Comparison of ENCODE assay signal across 14 cellular contexts in the genomic region with DNA sequence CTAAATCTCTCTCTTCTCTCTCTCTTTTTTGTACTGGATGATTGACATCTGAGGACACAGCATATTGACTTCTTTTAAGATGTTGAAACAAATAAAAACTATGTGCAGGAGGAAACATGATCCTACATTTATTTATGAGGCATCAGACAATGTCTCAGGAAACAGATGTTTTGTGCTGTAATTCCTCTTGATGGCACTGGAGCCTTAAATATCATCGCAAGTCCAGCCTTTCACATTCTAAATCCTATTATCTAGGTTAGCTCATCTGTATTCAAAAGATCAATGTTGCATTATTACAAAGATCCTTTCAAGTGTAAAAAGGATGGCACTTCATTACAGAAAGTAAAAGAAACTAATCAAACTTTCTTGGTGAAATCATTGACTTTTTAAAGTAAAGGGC.
DNase-seq lines count a peak whose midpoint lies in the region; ATAC-seq and TF ChIP-seq lines count a peak whose summit lies in the region.
"Had no signal": no experiment of that assay in that cellular context is flagged by ENCODE, and none has a peak within 500 bp of the region (broad histone marks: within the 10 kb centered on the region; RNA-seq: fewer than 3 reads in every experiment).

No MANE protein-coding gene starts in this region.

- H3T11ph ChIP-seq in H9 (ENCODE audit: low read length), result no peak overlapping the region

- H3K4me3 ChIP-seq in AG04449 (ENCODE audit: low read depth, low read length), result no peak overlapping the region
- no peak overlapping the region for H3K4me3 ChIP-seq in fibroblast of pulmonary artery (replicated peaks; ENCODE audit: low read depth, low read length)
- no peak overlapping the region for H3K4me3 ChIP-seq in upper lobe of right lung
- H3K4me3 ChIP-seq: spleen, stomach had no signal

- CTCF ChIA-PET in AG04449 (lab: Yijun Ruan, JAX), result interaction anchor here (0.9 to 13.3 kb wide), 9 partner anchors 125 to 1642 kb away, joined by 3 to 152 read pairs (median 6); no protein-coding TSS in a partner anchor

- no peaks in the 10 kb centered on the region for H3K36me3 ChIP-seq in upper lobe of right lung
- H3K36me3 ChIP-seq: spleen, stomach had no signal

- no peak overlapping the region for H2AK5ac ChIP-seq in H9 (ENCODE audit: insufficient read length, low read length)

- no peak overlapping the region for H3K27ac ChIP-seq in H9 (ENCODE audit: insufficient read length, low read depth, low read length)
- no peak overlapping the region for H3K27ac ChIP-seq in upper lobe of right lung
- H3K27ac ChIP-seq: spleen, stomach had no signal

- no peak overlapping the region for H3K23ac ChIP-seq in H9 (ENCODE audit: insufficient read length, low read depth, low read length)

- H3K79me2 ChIP-seq in H9 (ENCODE audit: insufficient read depth, low read length), result no peaks in the 10 kb centered on the region

- no peak overlapping the region for H3K4ac ChIP-seq in H9 (ENCODE audit: low read depth, low read length)

- peaks cover 10% of the 10 kb centered on the region for H3K23me2 ChIP-seq in H9 (ENCODE audit: insufficient read length, low read depth, low read length, poor library complexity, severe bottlenecking)

- peaks cover 46 to 47% of the 10 kb centered on the region in 2 experiments for H3K4me1 Mint-ChIP-seq in H9
- H3K4me1 Mint-ChIP-seq in stimulated activated memory B cell treated with anti-CD40 and anti-IgM and Interleukin-4, amounts not matched to agents 10 μg/mL and 1 μg/mL and 100 μg/mL, for 72 hours, result peaks cover 23% of the 10 kb centered on the region

- no peak overlapping the region for H3K56ac ChIP-seq in H9 (ENCODE audit: insufficient read length, low read depth, low read length)

- no peak overlapping the region for H2BK15ac ChIP-seq in H9 (ENCODE audit: low read depth, low read length)

- no peak overlapping the region for H2AFZ ChIP-seq in H9 (ENCODE audit: low read length)

- DNase-seq in AG04449 (ENCODE audit: low read depth, low spot score), result no peak
- no peak for DNase-seq in H9
- DNase-seq in RKO (ENCODE audit: low spot score), result peak; percentile 5
- peak; percentile 57 for DNase-seq in fibroblast of pulmonary artery (ENCODE audit: low read depth)
- DNase-seq in activated CD8-positive, alpha-beta memory T cell treated with anti-CD3 and anti-CD28 coated beads, Interleukin-2, amount 50 U/mL, for 48 hours, result no peak
- no peak for DNase-seq in upper lobe of right lung
- DNase-seq: Karpas-422, left ventricle myocardium superior, spleen, stomach, T-cell had no signal

- no peaks in the 10 kb centered on the region for H3K36me3 Mint-ChIP-seq in H9 (ENCODE audit: insufficient read depth in 1 of 3, low read depth in 3 of 3)
- H3K36me3 Mint-ChIP-seq in stimulated activated memory B cell treated with anti-CD40 and anti-IgM and Interleukin-4, amounts not matched to agents 10 μg/mL and 1 μg/mL and 100 μg/mL, for 72 hours, result no peaks in the 10 kb centered on the region
- H3K36me3 Mint-ChIP-seq: T-cell had no signal

- H4K91ac ChIP-seq in H9 (ENCODE audit: insufficient read length, low read depth, low read length), result no peak overlapping the region

- H3K9ac ChIP-seq in H9 (ENCODE audit: extremely low read depth, insufficient read length, low read length), result no peak overlapping the region

- POLR2A ChIA-PET in AG04449 (lab: Yijun Ruan, JAX), result no interaction called here

- H3K9me3 ChIP-seq in H9 (ENCODE audit: control insufficient read depth, low read depth, low read length) (no peaks in the 10 kb centered on the region), upper lobe of right lung (no peaks in the 10 kb centered on the region)
- H3K9me3 ChIP-seq: spleen, stomach had no signal

- H3K9me3 Mint-ChIP-seq in H9, result no peaks in the 10 kb centered on the region
- no peaks in the 10 kb centered on the region for H3K9me3 Mint-ChIP-seq in stimulated activated memory B cell treated with anti-CD40 and anti-IgM and Interleukin-4, amounts not matched to agents 10 μg/mL and 1 μg/mL and 100 μg/mL, for 72 hours
- H3K9me3 Mint-ChIP-seq: dendritic cell treated with granulocyte-macrophage colony-stimulating factor and Interleukin-4, amounts not matched to agents 40 ng/mL and 50 ng/mL, for 4 days; T-cell had no signal

- ATAC-seq in HG03378 (IDR thresholded peaks at IDR 0.05; ENCODE audit: unreplicated experiment) (no peak), upper lobe of right lung (no peak)
- no peak for ATAC-seq in stimulated activated memory B cell treated with anti-CD40 and anti-IgM and Interleukin-4, amounts not matched to agents 10 μg/mL and 1 μg/mL and 100 μg/mL, for 72 hours
- ATAC-seq: left ventricle myocardium superior, T-cell had no signal

- no peak overlapping the region for H3K4me2 ChIP-seq in H9 (ENCODE audit: insufficient read depth, insufficient read length, low read length)

- H3K79me1 ChIP-seq in H9 (ENCODE audit: insufficient read depth, low read depth, low read length, poor library complexity, severe bottlenecking), result no peaks in the 10 kb centered on the region

- TF ChIP-seq CTCF in AG04449 (IDR thresholded peaks at IDR 0.05; ENCODE audit: insufficient read depth, low read length, missing control alignments) (peak; percentile 9), H9 (conservative IDR thresholded peaks at IDR 0.05) (peak; percentile 58), fibroblast of pulmonary artery (IDR thresholded peaks at IDR 0.05; ENCODE audit: low read length, missing control alignments) (peak; percentile 6), upper lobe of right lung (IDR thresholded peaks at IDR 0.05) (no peak)

- intact Hi-C loops in upper lobe of right lung (cut with DNase I), result no loop called here

- no peak overlapping the region for H3K18ac ChIP-seq in H9 (ENCODE audit: insufficient read length, low read depth, low read length)

- H3K27me3 Mint-ChIP-seq in H9 (ENCODE audit: low read depth), result peaks cover 42% of the 10 kb centered on the region
- peaks cover 56% of the 10 kb centered on the region for H3K27me3 Mint-ChIP-seq in stimulated activated memory B cell treated with anti-CD40 and anti-IgM and Interleukin-4, amounts not matched to agents 10 μg/mL and 1 μg/mL and 100 μg/mL, for 72 hours

- no peak overlapping the region for H2BK12ac ChIP-seq in H9 (ENCODE audit: insufficient read length, low read depth, low read length)

- no CpG with 5 or more reads among the region's 1 CpG for WGBS in H9 (ENCODE audit: extremely low coverage, insufficient read length, low lambda C conversion rate)

- no peak overlapping the region for H3K27ac Mint-ChIP-seq in H9
- H3K27ac Mint-ChIP-seq in stimulated activated memory B cell treated with anti-CD40 and anti-IgM and Interleukin-4, amounts not matched to agents 10 μg/mL and 1 μg/mL and 100 μg/mL, for 72 hours, result no peak overlapping the region
- H3K27ac Mint-ChIP-seq: dendritic cell treated with granulocyte-macrophage colony-stimulating factor and Interleukin-4, amounts not matched to agents 40 ng/mL and 50 ng/mL, for 4 days; T-cell had no signal

- H3K27me3 ChIP-seq in H9 (ENCODE audit: insufficient read depth, low read length) (no peaks in the 10 kb centered on the region; the same call in 1 of the 2 replicates), upper lobe of right lung (peaks cover 39% of the 10 kb centered on the region)

- no peak overlapping the region for H3K4me3 Mint-ChIP-seq in H9
- no peak overlapping the region for H3K4me3 Mint-ChIP-seq in stimulated activated memory B cell treated with anti-CD40 and anti-IgM and Interleukin-4, amounts not matched to agents 10 μg/mL and 1 μg/mL and 100 μg/mL, for 72 hours
- H3K4me3 Mint-ChIP-seq: dendritic cell treated with granulocyte-macrophage colony-stimulating factor and Interleukin-4, amounts not matched to agents 40 ng/mL and 50 ng/mL, for 4 days; T-cell had no signal

- H3K4me1 ChIP-seq in H9 (ENCODE audit: insufficient read depth, low read length) (peaks cover 2% of the 10 kb centered on the region; the same call in 1 of the 2 replicates), upper lobe of right lung (peaks cover 14% of the 10 kb centered on the region)

- no peak overlapping the region for H2BK20ac ChIP-seq in H9 (ENCODE audit: low read depth, low read length, poor library complexity, severe bottlenecking)

- no peak overlapping the region for H3K14ac ChIP-seq in H9 (ENCODE audit: insufficient read depth, low read length)

- no peak overlapping the region for H2BK120ac ChIP-seq in H9 (ENCODE audit: low read depth, low read length, poor library complexity, severe bottlenecking)

- no peak overlapping the region for H2BK5ac ChIP-seq in H9 (ENCODE audit: insufficient read length, low read length)

- no peak overlapping the region for H4K5ac ChIP-seq in H9 (ENCODE audit: insufficient read length, low read depth, low read length)

- no peaks in the 10 kb centered on the region for H4K20me1 ChIP-seq in H9 (ENCODE audit: control insufficient read depth, insufficient read depth, insufficient read length)

- no peak overlapping the region for H4K8ac ChIP-seq in H9 (replicated peaks; ENCODE audit: insufficient read length, low read depth, low read length)

Comparison
In these comparisons a context has a peak if more than half of its experiments do, and no peak if none do; other contexts are left out.
1. DNase-seq: peak in RKO (single experiment) and fibroblast of pulmonary artery (single experiment); none in AG04449 (single experiment), H9 (single experiment), activated CD8-positive, alpha-beta memory T cell treated with anti-CD3 and anti-CD28 coated beads, Interleukin-2, amount 50 U/mL, for 48 hours (single experiment) and upper lobe of right lung (single experiment).